26 cellular contexts compared by ENCODE assay signal in the genomic region with DNA sequence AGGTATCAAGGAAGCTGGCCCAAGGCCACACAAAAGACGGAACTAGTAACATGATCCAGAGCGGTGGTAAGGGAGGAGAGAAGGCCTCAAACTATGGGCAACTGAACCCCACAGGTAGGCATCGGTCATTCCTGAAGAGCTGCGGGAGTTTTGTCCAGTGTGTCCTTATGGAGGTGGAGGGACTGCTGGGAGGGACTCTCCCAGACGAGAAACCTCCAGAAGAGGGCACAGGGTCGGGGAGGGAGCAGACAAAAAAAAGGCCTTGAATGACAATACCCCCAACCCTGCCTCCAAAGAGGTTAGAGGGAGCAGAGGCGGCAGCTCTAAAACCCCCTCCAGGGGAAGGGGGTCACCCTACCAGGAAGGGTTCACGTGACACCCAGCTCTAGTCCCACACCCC. TPM values are rescaled to one million over a fixed set of nuclear protein-coding genes. Genes with fewer than 3 reads are reported as not detected.
A peak's percentile ranks its signal among the peaks of the same experiment; 100 is the strongest.
DNase-seq lines count a peak whose midpoint lies in the region; ATAC-seq and TF ChIP-seq lines count a peak whose summit lies in the region.
"Had no signal": no experiment of that assay in that cellular context is flagged by ENCODE, and none has a peak within 500 bp of the region (broad histone marks: within the 10 kb centered on the region; RNA-seq: fewer than 3 reads in every experiment).

No MANE protein-coding gene starts in this region.

- ATAC-seq in activated T-cell treated with anti-CD3 and anti-CD28 coated beads, Interleukin-2, amount 50 U/mL, for 72 hours (replicated peaks in 1 of 2): no peak
- ATAC-seq in activated T-cell treated with anti-CD3 and anti-CD28 coated beads, Interleukin-2, amount 50 U/mL, for 4 hours: no peak
- peak; percentile 37 for ATAC-seq in GM23338
- no peak for ATAC-seq in central memory CD8-positive, alpha-beta T cell (replicated peaks; ENCODE audit: extremely low read depth, poor library complexity, severe bottlenecking)
- no peak for ATAC-seq in activated CD4-positive, alpha-beta T cell treated with anti-CD3 and anti-CD28 coated beads for 36 hours

- H3K4me2 ChIP-seq in GM23338: no peak overlapping the region
- H3K4me2 ChIP-seq: BLaER1 treated with 17β-estradiol and CSF1 and Interleukin-3, amounts not matched to agents 10 nM and 100 nM had no signal

- no peaks in the 10 kb centered on the region for H3F3A ChIP-seq in GM23338 (replicated peaks; ENCODE audit: low read depth)

- TF ChIP-seq CTCF in GM23338 (conservative IDR thresholded peaks at IDR 0.05; ENCODE audit: low read depth in 2 of 2): no peak
- no peak for TF ChIP-seq CTCF in neural crest cell (conservative IDR thresholded peaks at IDR 0.05)
- no peak for TF ChIP-seq CTCF in lower leg skin (IDR thresholded peaks at IDR 0.05)

- peaks cover under 1% of the 10 kb centered on the region for H3K4me1 Mint-ChIP-seq in activated T-cell treated with anti-CD3 and anti-CD28 coated beads, Interleukin-2, amount 50 U/mL, for 72 hours (ENCODE audit: low read depth)
- H3K4me1 Mint-ChIP-seq in activated T-cell treated with anti-CD3 and anti-CD28 coated beads, Interleukin-2, amount 50 U/mL, for 4 hours (ENCODE audit: low read depth): no peaks in the 10 kb centered on the region
- H3K4me1 Mint-ChIP-seq in GM23338 (peaks cover 7% of the 10 kb centered on the region), neural crest cell (no peaks in the 10 kb centered on the region)
- H3K4me1 Mint-ChIP-seq in central memory CD8-positive, alpha-beta T cell: no peaks in the 10 kb centered on the region
- H3K4me1 Mint-ChIP-seq in activated CD4-positive, alpha-beta T cell treated with anti-CD3 and anti-CD28 coated beads for 36 hours: peaks cover 5% of the 10 kb centered on the region

- CTCF ChIA-PET in activated CD4-positive, alpha-beta T cell treated with anti-CD3 and anti-CD28 coated beads for 36 hours (lab: Charles Lee): no interaction called here

- H3K27me3 ChIP-seq in GM23338 (ENCODE audit: insufficient read depth): no peaks in the 10 kb centered on the region
- H3K27me3 ChIP-seq: SJSA1 had no signal

- intact Hi-C loops in lower leg skin (cut with DNase I; ENCODE audit: low total_unique reads): no loop called here
- intact Hi-C loops in activated CD4-positive, alpha-beta T cell treated with anti-CD3 and anti-CD28 coated beads for 36 hours (cut with DNase I, micrococcal nuclease): no loop called here

- peaks cover 5% of the 10 kb centered on the region for H3K27me3 Mint-ChIP-seq in activated T-cell treated with anti-CD3 and anti-CD28 coated beads, Interleukin-2, amount 50 U/mL, for 72 hours (ENCODE audit: low read depth)
- no peaks in the 10 kb centered on the region for H3K27me3 Mint-ChIP-seq in activated T-cell treated with anti-CD3 and anti-CD28 coated beads, Interleukin-2, amount 50 U/mL, for 4 hours (ENCODE audit: low read depth)
- H3K27me3 Mint-ChIP-seq in GM23338 (ENCODE audit: insufficient read depth, low read depth, poor library complexity) (peaks cover 7% of the 10 kb centered on the region), neural crest cell (ENCODE audit: low read depth) (no peaks in the 10 kb centered on the region)
- H3K27me3 Mint-ChIP-seq in central memory CD8-positive, alpha-beta T cell: no peaks in the 10 kb centered on the region
- H3K27me3 Mint-ChIP-seq in activated CD4-positive, alpha-beta T cell treated with anti-CD3 and anti-CD28 coated beads for 36 hours: no peaks in the 10 kb centered on the region
- H3K27me3 Mint-ChIP-seq: CD4-positive, alpha-beta memory T cell had no signal

- no peaks in the 10 kb centered on the region for H3K9me2 ChIP-seq in GM23338 (ENCODE audit: insufficient read depth)

- H3K27ac Mint-ChIP-seq in activated T-cell treated with anti-CD3 and anti-CD28 coated beads, Interleukin-2, amount 50 U/mL, for 72 hours: peak overlapping the region; percentile 78
- H3K27ac Mint-ChIP-seq in GM23338 (no peak overlapping the region), neural crest cell (ENCODE audit: unreplicated experiment) (no peak overlapping the region)
- H3K27ac Mint-ChIP-seq in central memory CD8-positive, alpha-beta T cell (ENCODE audit: low read depth): peak overlapping the region; percentile 41
- no peak overlapping the region for H3K27ac Mint-ChIP-seq in activated CD4-positive, alpha-beta T cell treated with anti-CD3 and anti-CD28 coated beads for 36 hours
- H3K27ac Mint-ChIP-seq: HFFc6 had no signal

- H3K27ac ChIP-seq in GM23338 (ENCODE audit: low read depth): no peak overlapping the region
- H3K27ac ChIP-seq: BLaER1 treated with 17β-estradiol and CSF1 and Interleukin-3, amounts not matched to agents 10 nM and 100 nM; GM23248; SJSA1 had no signal

- WGBS in lower leg skin, 2 donors: 85 to 86% methylated on average over 8 of the region's 8 CpGs

- H3K4me3 ChIP-seq in GM23338 (no peak overlapping the region), lower leg skin (ENCODE audit: low read depth, poor library complexity, severe bottlenecking) (no peak overlapping the region)
- H3K4me3 ChIP-seq: BLaER1 treated with 17β-estradiol and CSF1 and Interleukin-3, amounts not matched to agents 10 nM and 100 nM; GM23248; HAP-1; SJSA1 had no signal

- H3K9me3 Mint-ChIP-seq in activated T-cell treated with anti-CD3 and anti-CD28 coated beads, Interleukin-2, amount 50 U/mL, for 72 hours: no peaks in the 10 kb centered on the region
- H3K9me3 Mint-ChIP-seq in activated T-cell treated with anti-CD3 and anti-CD28 coated beads, Interleukin-2, amount 50 U/mL, for 4 hours: no peaks in the 10 kb centered on the region
- H3K9me3 Mint-ChIP-seq in GM23338: no peaks in the 10 kb centered on the region
- H3K9me3 Mint-ChIP-seq in central memory CD8-positive, alpha-beta T cell: no peaks in the 10 kb centered on the region
- H3K9me3 Mint-ChIP-seq in neural crest cell: no peaks in the 10 kb centered on the region
- no peaks in the 10 kb centered on the region for H3K9me3 Mint-ChIP-seq in activated CD4-positive, alpha-beta T cell treated with anti-CD3 and anti-CD28 coated beads for 36 hours (ENCODE audit: low read depth)
- H3K9me3 Mint-ChIP-seq: CD4-positive, alpha-beta memory T cell; HFFc6 had no signal

- no peak overlapping the region for H3K4me3 Mint-ChIP-seq in activated T-cell treated with anti-CD3 and anti-CD28 coated beads, Interleukin-2, amount 50 U/mL, for 72 hours
- no peak overlapping the region for H3K4me3 Mint-ChIP-seq in activated T-cell treated with anti-CD3 and anti-CD28 coated beads, Interleukin-2, amount 50 U/mL, for 4 hours
- no peak overlapping the region for H3K4me3 Mint-ChIP-seq in GM23338
- no peak overlapping the region for H3K4me3 Mint-ChIP-seq in central memory CD8-positive, alpha-beta T cell
- peak overlapping the region; percentile 38 for H3K4me3 Mint-ChIP-seq in neural crest cell
- H3K4me3 Mint-ChIP-seq in activated CD4-positive, alpha-beta T cell treated with anti-CD3 and anti-CD28 coated beads for 36 hours: no peak overlapping the region
- H3K4me3 Mint-ChIP-seq: CD4-positive, alpha-beta memory T cell; HFFc6 had no signal

- POLR2A ChIA-PET in activated CD4-positive, alpha-beta T cell treated with anti-CD3 and anti-CD28 coated beads for 36 hours (lab: Charles Lee): interaction anchor here (0.6 kb wide), 1 partner anchor 49 kb away, joined by 3 read pairs; no protein-coding TSS in a partner anchor

- no peak for TF ChIP-seq POLR2A in lower leg skin (IDR thresholded peaks at IDR 0.05)

- H4K20me1 ChIP-seq in GM23338 (replicated peaks; ENCODE audit: insufficient read depth): no peaks in the 10 kb centered on the region

- no peak overlapping the region for H2AFZ ChIP-seq in GM23338
- H2AFZ ChIP-seq: GM23248 had no signal

- peaks cover 6% of the 10 kb centered on the region for H3K79me2 ChIP-seq in GM23338 (replicated peaks; ENCODE audit: insufficient read depth)

- no peak for DNase-seq in activated T-cell treated with anti-CD3 and anti-CD28 coated beads, Interleukin-2, amount 50 U/mL, for 72 hours
- no peak for DNase-seq in activated T-cell treated with anti-CD3 and anti-CD28 coated beads, Interleukin-2, amount 50 U/mL, for 4 hours
- DNase-seq in GM23338 (ENCODE audit: low spot score): no peak
- no peak for DNase-seq in central memory CD8-positive, alpha-beta T cell (ENCODE audit: low spot score in 2 of 2)
- no peak for DNase-seq in neural crest cell (ENCODE audit: low read depth, low spot score)
- DNase-seq in lower leg skin (ENCODE audit: low spot score in 2 of 2): no peak
- DNase-seq in CD1c-positive myeloid dendritic cell (ENCODE audit: extremely low spot score): no peak
- DNase-seq in activated CD4-positive, alpha-beta T cell treated with anti-CD3 and anti-CD28 coated beads for 36 hours: no peak
- DNase-seq: AML-193; CD4-positive, alpha-beta memory T cell; COR-L47; GM23248; HFFc6; KBM-7; NCI-H1105 treated with DMSO at 0.1 percent for 48 hours; NCI-H146; NCI-H1930; NCI-H2107; NCI-H446; NCI-H524 treated with DMSO at 0.1 percent for 48 hours; NCI-H774; Right ventricle myocardium superior; RPMI8226 had no signal

- H3K36me3 Mint-ChIP-seq in activated T-cell treated with anti-CD3 and anti-CD28 coated beads, Interleukin-2, amount 50 U/mL, for 72 hours (ENCODE audit: insufficient read depth in 2 of 2): peaks cover 2 to 9% of the 10 kb centered on the region in 2 donors
- H3K36me3 Mint-ChIP-seq in activated T-cell treated with anti-CD3 and anti-CD28 coated beads, Interleukin-2, amount 50 U/mL, for 4 hours (ENCODE audit: insufficient read depth): no peaks in the 10 kb centered on the region
- peaks cover 37% of the 10 kb centered on the region for H3K36me3 Mint-ChIP-seq in GM23338 (ENCODE audit: low read depth)
- peaks cover 32% of the 10 kb centered on the region for H3K36me3 Mint-ChIP-seq in central memory CD8-positive, alpha-beta T cell (ENCODE audit: insufficient read depth)
- peaks cover 16% of the 10 kb centered on the region for H3K36me3 Mint-ChIP-seq in neural crest cell (ENCODE audit: low read depth)
- peaks cover 20% of the 10 kb centered on the region for H3K36me3 Mint-ChIP-seq in activated CD4-positive, alpha-beta T cell treated with anti-CD3 and anti-CD28 coated beads for 36 hours (ENCODE audit: low read depth)

- no peaks in the 10 kb centered on the region for H3K4me1 ChIP-seq in GM23338 (ENCODE audit: insufficient read depth)
- H3K4me1 ChIP-seq: SJSA1 had no signal

- no peaks in the 10 kb centered on the region for H3K36me3 ChIP-seq in GM23338 (ENCODE audit: insufficient read depth)

RNA-seq across cellular contexts. Expression of a gene that starts 6.5 kb away (rescaled TPM):
- 100 to 1,000 TPM; 114 to 125 TPM for total RNA-seq in activated T-cell treated with anti-CD3 and anti-CD28 coated beads, Interleukin-2, amount 50 U/mL, for 72 hours
- 100 to 1,000 TPM; 130 to 147 (median 139) TPM for total RNA-seq in activated T-cell treated with anti-CD3 and anti-CD28 coated beads, Interleukin-2, amount 50 U/mL, for 4 hours
- 53.2 and 63.4 TPM in 2 replicates for total RNA-seq in GM23338 (2014; rRNA removed; shearing (Covaris generic))
- polyA plus RNA-seq in GM23338 (2016; fragmentation: Nextera tagmentation; extraction: Ambion mirVana): 121 and 130 TPM in 2 replicates
- 98.4 and 101 TPM in 2 replicates for total RNA-seq in neural crest cell
- 10 to 100 TPM; 68.0 to 88.6 (median 73.6) TPM for total RNA-seq in lower leg skin
- total RNA-seq in activated CD4-positive, alpha-beta T cell treated with anti-CD3 and anti-CD28 coated beads for 36 hours: 10 to 100 TPM; 73.4 to 75.3 TPM

RNA-seq across cellular contexts. Expression of a gene that starts 6.6 kb away (rescaled TPM):
- 10 to 100 TPM; 73.6 to 90.1 TPM for total RNA-seq in activated T-cell treated with anti-CD3 and anti-CD28 coated beads, Interleukin-2, amount 50 U/mL, for 72 hours
- 100 to 1,000 TPM in 2 of 3 donors, 10 to 100 TPM in 1; 92.7 to 107 (median 102) TPM for total RNA-seq in activated T-cell treated with anti-CD3 and anti-CD28 coated beads, Interleukin-2, amount 50 U/mL, for 4 hours
- 61.3 and 67.1 TPM in 2 replicates for total RNA-seq in GM23338 (2014; rRNA removed; shearing (Covaris generic))
- 147 and 158 TPM in 2 replicates for polyA plus RNA-seq in GM23338 (2016; fragmentation: Nextera tagmentation; extraction: Ambion mirVana)
- total RNA-seq in neural crest cell (86.0 and 95.7 TPM in 2 replicates), lower leg skin (10 to 100 TPM; 37.1 to 46.2 (median 42.2) TPM)
- 10 to 100 TPM; 54.2 to 58.9 TPM for total RNA-seq in activated CD4-positive, alpha-beta T cell treated with anti-CD3 and anti-CD28 coated beads for 36 hours

RNA-seq across cellular contexts. Expression of a gene that starts 7.3 kb away (rescaled TPM):
- total RNA-seq in activated T-cell treated with anti-CD3 and anti-CD28 coated beads, Interleukin-2, amount 50 U/mL, for 72 hours: 10 to 100 TPM; 30.8 to 32.7 TPM
- total RNA-seq in activated T-cell treated with anti-CD3 and anti-CD28 coated beads, Interleukin-2, amount 50 U/mL, for 4 hours: 10 to 100 TPM; 23.1 to 31.5 (median 30.6) TPM
- 16.4 and 17.7 TPM in 2 replicates for total RNA-seq in GM23338 (2014; rRNA removed; shearing (Covaris generic))
- 13.0 and 20.6 TPM in 2 replicates for polyA plus RNA-seq in GM23338 (2016; fragmentation: Nextera tagmentation; extraction: Ambion mirVana)
- total RNA-seq in neural crest cell (20.0 and 22.6 TPM in 2 replicates), lower leg skin (10 to 100 TPM; 14.0 to 27.9 (median 25.4) TPM)
- 10 to 100 TPM; 19.7 to 20.3 TPM for total RNA-seq in activated CD4-positive, alpha-beta T cell treated with anti-CD3 and anti-CD28 coated beads for 36 hours

RNA-seq across cellular contexts. Expression of a gene that starts 14.6 kb away (rescaled TPM):
- total RNA-seq in activated T-cell treated with anti-CD3 and anti-CD28 coated beads, Interleukin-2, amount 50 U/mL, for 72 hours: 100 to 1,000 TPM; 550 to 563 TPM
- 100 to 1,000 TPM; 197 to 279 (median 270) TPM for total RNA-seq in activated T-cell treated with anti-CD3 and anti-CD28 coated beads, Interleukin-2, amount 50 U/mL, for 4 hours
- total RNA-seq in GM23338 (2014; rRNA removed; shearing (Covaris generic)): 336 and 359 TPM in 2 replicates
- polyA plus RNA-seq in GM23338 (2016; fragmentation: Nextera tagmentation; extraction: Ambion mirVana): 232 and 237 TPM in 2 replicates
- total RNA-seq in neural crest cell (12.5 and 13.4 TPM in 2 replicates), lower leg skin (10 to 100 TPM in 1 of 4 donors, 1 to 10 TPM in 3; 5.2 to 10.3 (median 8.3) TPM)
- total RNA-seq in activated CD4-positive, alpha-beta T cell treated with anti-CD3 and anti-CD28 coated beads for 36 hours: 100 to 1,000 TPM; 320 TPM

RNA-seq across cellular contexts. Expression of a gene that starts 53.2 kb away (rescaled TPM):
- 100 to 1,000 TPM; 123 to 137 TPM for total RNA-seq in activated T-cell treated with anti-CD3 and anti-CD28 coated beads, Interleukin-2, amount 50 U/mL, for 72 hours
- total RNA-seq in activated T-cell treated with anti-CD3 and anti-CD28 coated beads, Interleukin-2, amount 50 U/mL, for 4 hours: 10 to 100 TPM; 55.5 to 65.2 (median 57.8) TPM
- 45.4 and 56.5 TPM in 2 replicates for total RNA-seq in GM23338 (2014; rRNA removed; shearing (Covaris generic))
- polyA plus RNA-seq in GM23338 (2016; fragmentation: Nextera tagmentation; extraction: Ambion mirVana): 23.5 and 28.7 TPM in 2 replicates
- total RNA-seq in neural crest cell: 38.6 and 39.6 TPM in 2 replicates
- total RNA-seq in lower leg skin: 10 to 100 TPM; 47.2 to 66.8 (median 53.6) TPM
- 10 to 100 TPM; 68.0 to 98.1 TPM for total RNA-seq in activated CD4-positive, alpha-beta T cell treated with anti-CD3 and anti-CD28 coated beads for 36 hours

Comparison
In these comparisons a context has a peak if more than half of its experiments do, and no peak if none do; other contexts are left out.
1. H3K27ac Mint-ChIP-seq: peak in activated T-cell treated with anti-CD3 and anti-CD28 coated beads, Interleukin-2, amount 50 U/mL, for 72 hours (single experiment) and central memory CD8-positive, alpha-beta T cell (single experiment); none in GM23338 (single experiment), neural crest cell (single experiment) and activated CD4-positive, alpha-beta T cell treated with anti-CD3 and anti-CD28 coated beads for 36 hours (single experiment).